19 cellular contexts compared by ENCODE assay signal in genomic region chr9:126307306-126308061, GRCh38. TPM values are rescaled to one million over a fixed set of nuclear protein-coding genes. Genes with fewer than 3 reads are reported as not detected.
DNase-seq lines count a peak whose midpoint lies in the region; ATAC-seq, FAIRE-seq and TF ChIP-seq lines count a peak whose summit lies in the region.
"Had no signal": no experiment of that assay in that cellular context is flagged by ENCODE, and none has a peak within 500 bp of the region (broad histone marks: within the 10 kb centered on the region; RNA-seq: fewer than 3 reads in every experiment).

No MANE protein-coding gene starts in this region.

- H3K36me3 Mint-ChIP-seq in natural killer cell: no peaks in the 10 kb centered on the region

- intact Hi-C loops in uterus (cut with DNase I; ENCODE audit: low total_unique reads) (loop anchor here (10.0 kb wide), 1 partner anchor 87 kb away; no protein-coding TSS in a partner anchor), natural killer cell (cut with micrococcal nuclease) (no loop called here)

- H3K9me3 Mint-ChIP-seq in natural killer cell: no peaks in the 10 kb centered on the region
- H3K9me3 Mint-ChIP-seq: activated B cell treated with CpG ODN at 0.5 μM for 24 hours; dendritic cell treated with granulocyte-macrophage colony-stimulating factor and Interleukin-4, amounts not matched to agents 40 ng/mL and 50 ng/mL, for 4 days; stimulated activated naive CD8-positive, alpha-beta T cell treated with anti-CD3 and anti-CD28 coated beads, Interleukin-15, amount 100 ng/mL, for 72 hours had no signal

- TF ChIP-seq CTCF in parathyroid adenoma (IDR thresholded peaks at IDR 0.05) (no peak), uterus (IDR thresholded peaks at IDR 0.05) (no peak), natural killer cell (IDR thresholded peaks at IDR 0.05) (no peak)

- no peak overlapping the region for H3K4me2 ChIP-seq in parathyroid adenoma (ENCODE audit: low read length)

- H3K9ac ChIP-seq in parathyroid adenoma: no peak overlapping the region

- no peak overlapping the region for H3K27ac Mint-ChIP-seq in natural killer cell
- H3K27ac Mint-ChIP-seq: activated B cell treated with CpG ODN at 0.5 μM for 24 hours; dendritic cell treated with granulocyte-macrophage colony-stimulating factor and Interleukin-4, amounts not matched to agents 40 ng/mL and 50 ng/mL, for 4 days had no signal

- peak overlapping the region; percentile 38 for H2AFZ ChIP-seq in parathyroid adenoma

- no peak overlapping the region for H3K4me3 ChIP-seq in parathyroid adenoma (ENCODE audit: low read depth, low read length)
- no peak overlapping the region for H3K4me3 ChIP-seq in uterus
- H3K4me3 ChIP-seq: prostate gland had no signal

- H3K36me3 ChIP-seq in parathyroid adenoma (ENCODE audit: control insufficient read depth, insufficient read depth, low read length) (no peaks in the 10 kb centered on the region), uterus (no peaks in the 10 kb centered on the region)
- H3K36me3 ChIP-seq: prostate gland had no signal

- TF ChIP-seq POLR2A in uterus (IDR thresholded peaks at IDR 0.05) (no peak), H54 (IDR thresholded peaks at IDR 0.05; ENCODE audit: low read depth, low read length) (no peak)

- H3K9me3 ChIP-seq in parathyroid adenoma (ENCODE audit: control insufficient read depth, low read length) (no peaks in the 10 kb centered on the region), uterus (no peaks in the 10 kb centered on the region)
- H3K9me3 ChIP-seq: prostate gland had no signal

- no peaks in the 10 kb centered on the region for H3K27me3 Mint-ChIP-seq in natural killer cell (ENCODE audit: low read depth in 2 of 2)
- H3K27me3 Mint-ChIP-seq: activated B cell treated with CpG ODN at 0.5 μM for 24 hours; dendritic cell treated with granulocyte-macrophage colony-stimulating factor and Interleukin-4, amounts not matched to agents 40 ng/mL and 50 ng/mL, for 4 days had no signal

- FAIRE-seq in H54 (lab: Jason Lieb, UNC): no peak
- FAIRE-seq: keratinocyte had no signal

- H3K27ac ChIP-seq in angular gyrus (ENCODE audit: low read depth, low read length) (peak overlapping the region; percentile 99), parathyroid adenoma (no peak overlapping the region), uterus (no peak overlapping the region)
- H3K27ac ChIP-seq: HL-60, prostate gland had no signal

- peak; percentile 58 for DNase-seq in COLO829 (ENCODE audit: low spot score)
- DNase-seq in islet precursor cell: peak; percentile 51
- no peak for DNase-seq in uterus
- no peak for DNase-seq in H54 (ENCODE audit: insufficient read length, low spot score)
- DNase-seq in natural killer cell: no peak
- DNase-seq in NCI-H345 treated with DMSO at 0.1 percent for 48 hours (lab: John Stamatoyannopoulos, UW; ENCODE audit: unreplicated experiment): no peak
- DNase-seq: activated B cell treated with CpG ODN at 0.5 μM for 24 hours; activated gamma-delta T cell treated with Interleukin-2 at 50 U/mL for 16 hours; KBM-7; NCI-H1105; Right ventricle myocardium superior; stimulated activated CD4-positive, alpha-beta T cell treated with anti-CD3 and anti-CD28 coated beads, Interleukin-15, amount 100 ng/mL, for 24 hours; stimulated activated naive CD8-positive, alpha-beta T cell treated with anti-CD3 and anti-CD28 coated beads, Interleukin-15, amount 100 ng/mL, for 72 hours had no signal

- no peak for ATAC-seq in natural killer cell
- ATAC-seq: stimulated activated naive CD8-positive, alpha-beta T cell treated with anti-CD3 and anti-CD28 coated beads, Interleukin-15, amount 100 ng/mL, for 72 hours had no signal

- no peaks in the 10 kb centered on the region for H3K79me2 ChIP-seq in parathyroid adenoma

- H3K4me1 Mint-ChIP-seq in natural killer cell: no peaks in the 10 kb centered on the region

- H3K4me1 ChIP-seq in parathyroid adenoma: no peaks in the 10 kb centered on the region
- H3K4me1 ChIP-seq in uterus: no peaks in the 10 kb centered on the region
- H3K4me1 ChIP-seq: prostate gland had no signal

- H3K27me3 ChIP-seq in parathyroid adenoma (ENCODE audit: control insufficient read depth, insufficient read depth, low read length) (no peaks in the 10 kb centered on the region), uterus (no peaks in the 10 kb centered on the region)

- H3K4me3 Mint-ChIP-seq in natural killer cell: no peak overlapping the region
- H3K4me3 Mint-ChIP-seq: activated B cell treated with CpG ODN at 0.5 μM for 24 hours; dendritic cell treated with granulocyte-macrophage colony-stimulating factor and Interleukin-4, amounts not matched to agents 40 ng/mL and 50 ng/mL, for 4 days; stimulated activated naive CD8-positive, alpha-beta T cell treated with anti-CD3 and anti-CD28 coated beads, Interleukin-15, amount 100 ng/mL, for 72 hours had no signal

RNA-seq across cellular contexts. Expression of gene MVB12B, which starts 19.1 kb away (rescaled TPM):
- total RNA-seq in uterus (10 to 100 TPM in 3 of 4 donors, 1 to 10 TPM in 1; 2.1 to 39.2 (median 22.2) TPM), natural killer cell (10 to 100 TPM in 1 of 3 donors, 1 to 10 TPM in 2; 2.0 to 13.0 (median 7.8) TPM)

Comparison
In these comparisons a context has a peak if more than half of its experiments do, and no peak if none do; other contexts are left out.
1. DNase-seq: peak in COLO829 (single experiment) and islet precursor cell (single experiment); none in uterus (0 of 2), H54 (single experiment), natural killer cell (single experiment) and NCI-H345 treated with DMSO at 0.1 percent for 48 hours (single experiment).